ENCODE assay signal across 22 cellular contexts in the genomic region with DNA sequence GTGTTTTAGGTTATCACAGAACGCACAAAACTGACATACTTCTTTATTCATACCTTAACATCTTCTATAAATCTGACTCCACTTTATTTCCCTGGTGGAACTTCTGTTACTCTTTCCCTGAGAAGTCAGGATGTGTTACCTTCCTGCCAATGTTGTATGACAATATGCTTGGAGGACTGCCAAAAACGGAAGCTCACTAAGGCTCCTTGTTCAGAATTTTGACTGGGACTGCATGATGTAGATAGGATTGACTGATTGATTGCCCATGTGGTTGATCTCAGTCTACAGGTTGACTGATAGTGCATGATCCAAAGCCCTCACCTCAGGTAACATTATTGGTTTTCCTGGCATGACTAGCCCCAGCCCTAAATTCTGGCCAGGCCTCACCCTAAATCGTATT.
"Had no signal": no experiment of that assay in that cellular context is flagged by ENCODE, and none has a peak within 500 bp of the region (broad histone marks: within the 10 kb centered on the region; RNA-seq: fewer than 3 reads in every experiment).

No MANE protein-coding gene starts in this region.

- H3K4me3 ChIP-seq: body of pancreas, lower lobe of right lung, prostate gland, suprapubic skin had no signal

- H3K36me3 Mint-ChIP-seq: activated naive CD8-positive, alpha-beta T cell had no signal

- H3K4me3 Mint-ChIP-seq: activated B cell treated with CpG ODN at 0.5 μM for 24 hours; activated CD4-positive, alpha-beta T cell treated with anti-CD3 and anti-CD28 coated beads, Interleukin-2, amount 10 ng/mL, durations not matched to agents 24 days and 14 days; activated CD8-positive, alpha-beta T cell treated with anti-CD3 and anti-CD28 coated beads, Interleukin-2, amount 10 ng/mL, durations not matched to agents 7 days and 5 days; activated naive CD8-positive, alpha-beta T cell; central memory CD8-positive, alpha-beta T cell; stimulated activated naive CD8-positive, alpha-beta T cell treated with anti-CD3 and anti-CD28 coated beads, Interleukin-15, Interleukin-2, amounts not matched to agents 100 ng/mL and 50 ng/mL, for 24 hours had no signal

- H3K27ac Mint-ChIP-seq: activated B cell treated with CpG ODN at 0.5 μM for 24 hours; activated CD4-positive, alpha-beta T cell treated with anti-CD3 and anti-CD28 coated beads, Interleukin-2, amount 10 ng/mL, durations not matched to agents 24 days and 14 days; activated CD8-positive, alpha-beta T cell treated with anti-CD3 and anti-CD28 coated beads, Interleukin-2, amount 10 ng/mL, durations not matched to agents 7 days and 5 days; activated naive CD8-positive, alpha-beta T cell; stimulated activated naive CD8-positive, alpha-beta T cell treated with anti-CD3 and anti-CD28 coated beads, Interleukin-15, Interleukin-2, amounts not matched to agents 100 ng/mL and 50 ng/mL, for 24 hours had no signal

- H3K9me3 ChIP-seq: body of pancreas, lower lobe of right lung, prostate gland, suprapubic skin had no signal

- H3K9me3 Mint-ChIP-seq: central memory CD8-positive, alpha-beta T cell had no signal

- ATAC-seq: activated CD8-positive, alpha-beta T cell treated with anti-CD3 and anti-CD28 coated beads, Interleukin-2, amount 10 ng/mL, durations not matched to agents 7 days and 5 days; body of pancreas; foreskin keratinocyte; lower lobe of right lung; sciatic nerve had no signal

- H3K27ac ChIP-seq: body of pancreas, foreskin keratinocyte, lower lobe of right lung, prostate gland, suprapubic skin had no signal

- H3K4me1 ChIP-seq: body of pancreas, foreskin keratinocyte, lower lobe of right lung, prostate gland, suprapubic skin had no signal

- H3K27me3 Mint-ChIP-seq: activated B cell treated with CpG ODN at 0.5 μM for 24 hours; activated CD4-positive, alpha-beta T cell treated with anti-CD3 and anti-CD28 coated beads, Interleukin-2, amount 10 ng/mL, durations not matched to agents 24 days and 14 days; stimulated activated naive CD8-positive, alpha-beta T cell treated with anti-CD3 and anti-CD28 coated beads, Interleukin-15, Interleukin-2, amounts not matched to agents 100 ng/mL and 50 ng/mL, for 24 hours had no signal

- DNase-seq: activated B cell treated with CpG ODN at 0.5 μM for 24 hours; activated CD4-positive, alpha-beta T cell treated with anti-CD3 and anti-CD28 coated beads, Interleukin-2, amount 10 ng/mL, durations not matched to agents 24 days and 14 days; activated CD8-positive, alpha-beta memory T cell treated with anti-CD3 and anti-CD28 coated beads, Interleukin-2, amount 50 U/mL, for 4 hours; activated CD8-positive, alpha-beta T cell treated with anti-CD3 and anti-CD28 coated beads, Interleukin-2, amount 10 ng/mL, durations not matched to agents 7 days and 5 days; activated effector memory CD4-positive, alpha-beta T cell treated with anti-CD3 and anti-CD28 coated beads, Interleukin-2, amount 50 U/mL, for 16 hours; activated T-cell treated with anti-CD3 and anti-CD28 coated beads, Interleukin-2, amount 50 U/mL, for 48 hours; amniotic stem cell; body of pancreas; cortex of kidney; effector CD8-positive, alpha-beta T cell; foreskin keratinocyte; head of caudate nucleus; kidney glomerular epithelial cell; lower lobe of right lung; midbrain; trophoblast cell had no signal

- H3K36me3 ChIP-seq: lower lobe of right lung, prostate gland, suprapubic skin had no signal

- H3K27me3 ChIP-seq: body of pancreas, foreskin keratinocyte, suprapubic skin had no signal

- H3K4me1 Mint-ChIP-seq: activated B cell treated with CpG ODN at 0.5 μM for 24 hours; activated CD4-positive, alpha-beta T cell treated with anti-CD3 and anti-CD28 coated beads, Interleukin-2, amount 10 ng/mL, durations not matched to agents 24 days and 14 days; central memory CD8-positive, alpha-beta T cell had no signal
